Comparison of ENCODE assay signal across 16 cellular contexts in genomic region chr18:23572012-23572411, GRCh38.
"Had no signal": no experiment of that assay in that cellular context is flagged by ENCODE, and none has a peak within 500 bp of the region (broad histone marks: within the 10 kb centered on the region; RNA-seq: fewer than 3 reads in every experiment).

No MANE protein-coding gene starts in this region.

- H3K36me3 ChIP-seq: prostate gland had no signal

- H3K27ac Mint-ChIP-seq: activated naive CD8-positive, alpha-beta T cell treated with anti-CD3 and anti-CD28 coated beads, Interleukin-2, amount 10 ng/mL, durations not matched to agents 7 days and 5 days had no signal

- H3K9me3 ChIP-seq: esophagus muscularis mucosa, mucosa of descending colon, prostate gland, suprapubic skin had no signal

- H3K27me3 ChIP-seq: esophagus muscularis mucosa, suprapubic skin had no signal

- H3K9me3 Mint-ChIP-seq: activated naive CD8-positive, alpha-beta T cell treated with anti-CD3 and anti-CD28 coated beads, Interleukin-2, amount 10 ng/mL, durations not matched to agents 7 days and 5 days; naive thymus-derived CD8-positive, alpha-beta T cell had no signal

- ATAC-seq: activated CD4-positive, CD25-positive, alpha-beta regulatory T cell treated with anti-CD3 and anti-CD28 coated beads, Interleukin-2, amount 50 U/mL, for 24 hours; mucosa of descending colon; naive thymus-derived CD8-positive, alpha-beta T cell; sciatic nerve; stimulated activated naive CD8-positive, alpha-beta T cell treated with anti-CD3 and anti-CD28 coated beads, Interleukin-15, Interleukin-2, amounts not matched to agents 100 U/mL and 50 U/mL, for 24 hours had no signal

- H3K4me1 ChIP-seq: prostate gland had no signal

- DNase-seq: activated CD4-positive, alpha-beta T cell treated with anti-CD3 and anti-CD28 coated beads, Interleukin-2, amount 50 U/mL, for 48 hours; activated gamma-delta T cell; activated naive CD8-positive, alpha-beta T cell treated with anti-CD3 and anti-CD28 coated beads, Interleukin-2, amount 10 ng/mL, durations not matched to agents 7 days and 5 days; aorta; hypothalamus; mucosa of descending colon; naive thymus-derived CD8-positive, alpha-beta T cell; nucleus accumbens; stimulated activated CD4-positive, alpha-beta T cell treated with anti-CD3 and anti-CD28 coated beads, Interleukin-2, amount 100 ng/mL, for 24 hours; stimulated activated naive CD8-positive, alpha-beta T cell treated with anti-CD3 and anti-CD28 coated beads, Interleukin-15, Interleukin-2, amounts not matched to agents 100 U/mL and 50 U/mL, for 24 hours had no signal

- H3K4me3 ChIP-seq: esophagus muscularis mucosa, mucosa of descending colon, prostate gland, SK-N-MC, suprapubic skin had no signal

- H3K4me3 Mint-ChIP-seq: activated naive CD8-positive, alpha-beta T cell treated with anti-CD3 and anti-CD28 coated beads, Interleukin-2, amount 10 ng/mL, durations not matched to agents 7 days and 5 days had no signal

- H3K27ac ChIP-seq: esophagus muscularis mucosa, prostate gland, SK-N-MC, suprapubic skin had no signal

- H3K27me3 Mint-ChIP-seq: activated naive CD8-positive, alpha-beta T cell treated with anti-CD3 and anti-CD28 coated beads, Interleukin-2, amount 10 ng/mL, durations not matched to agents 7 days and 5 days; naive thymus-derived CD8-positive, alpha-beta T cell had no signal
